Comparison of ENCODE assay signal across 8 cellular contexts in genomic region chr7:21352540-21353387, GRCh38.
A peak's percentile ranks its signal among the peaks of the same experiment; 100 is the strongest.
DNase-seq lines count a peak whose midpoint lies in the region; ATAC-seq and TF ChIP-seq lines count a peak whose summit lies in the region.

No MANE protein-coding gene starts in this region.

- no peak overlapping the region for H3K27ac ChIP-seq in testis

- no peak for TF ChIP-seq POLR2A in testis (IDR thresholded peaks at IDR 0.05)

- peak; percentile 6 for DNase-seq in stimulated activated CD4-positive, alpha-beta T cell treated with anti-CD3 and anti-CD28 coated beads, Interleukin-2, amount 100 ng/mL, for 4 hours (ENCODE audit: low read depth)
- no peak for DNase-seq in stimulated activated CD4-positive, alpha-beta T cell treated with anti-CD3 and anti-CD28 coated beads, Interleukin-4, amount 100 ng/mL, for 24 hours
- DNase-seq in putamen (ENCODE audit: low spot score), result peak; percentile 9
- DNase-seq in testis, result no peak
- no peak for DNase-seq in NCI-H226
- DNase-seq in foreskin fibroblast, result no peak

- TF ChIP-seq CTCF in testis (IDR thresholded peaks at IDR 0.05) (no peak), foreskin fibroblast (IDR thresholded peaks at IDR 0.05; ENCODE audit: low read depth, low read length) (no peak)

- intact Hi-C loops in testis (cut with DNase I; ENCODE audit: low total_unique reads), result no loop called here

- no peaks in the 10 kb centered on the region for H3K36me3 ChIP-seq in testis (ENCODE audit: low read depth, missing control alignments)

- H3K27me3 ChIP-seq in testis, result no peaks in the 10 kb centered on the region

- H3K4me3 ChIP-seq in testis (no peak overlapping the region), foreskin fibroblast (ENCODE audit: low read depth in 1 of 2, low read length in 2 of 2) (no peak overlapping the region)

- ATAC-seq in HG03066 (IDR thresholded peaks at IDR 0.05; ENCODE audit: low read depth, unreplicated experiment) (peak; percentile 81), SK-N-SH treated with all-trans-retinoic acid at 6 μM for 48 hours (peak; percentile 60)

- no peaks in the 10 kb centered on the region for H3K4me1 ChIP-seq in testis

- H3K9me3 ChIP-seq in testis, result no peaks in the 10 kb centered on the region

- WGBS in testis, 2 donors, result 71 to 72% methylated on average over 4 of the region's 4 CpGs

TF ChIP-seq in SK-N-SH treated with all-trans-retinoic acid at 6 μM for 48 hours, 23 proteins besides CTCF, POLR2A, EP300 and RAD21:
- no peak for TF ChIP-seq POU6F1 (CRISPR knock-in tag; IDR thresholded peaks at IDR 0.05; ENCODE audit: borderline replicate concordance, low read depth)
- no peak for TF ChIP-seq ZFP30 (CRISPR knock-in tag; IDR thresholded peaks at IDR 0.05)
- TF ChIP-seq TOX (CRISPR knock-in tag; IDR thresholded peaks at IDR 0.05; ENCODE audit: borderline replicate concordance), result no peak
- no peak for TF ChIP-seq GLIS3 (CRISPR knock-in tag; IDR thresholded peaks at IDR 0.05)
- no peak for TF ChIP-seq PPARA (CRISPR knock-in tag; IDR thresholded peaks at IDR 0.05; ENCODE audit: borderline replicate concordance)
- no peak for TF ChIP-seq ESRRG (CRISPR knock-in tag; IDR thresholded peaks at IDR 0.05)
- TF ChIP-seq, protein P1, sequence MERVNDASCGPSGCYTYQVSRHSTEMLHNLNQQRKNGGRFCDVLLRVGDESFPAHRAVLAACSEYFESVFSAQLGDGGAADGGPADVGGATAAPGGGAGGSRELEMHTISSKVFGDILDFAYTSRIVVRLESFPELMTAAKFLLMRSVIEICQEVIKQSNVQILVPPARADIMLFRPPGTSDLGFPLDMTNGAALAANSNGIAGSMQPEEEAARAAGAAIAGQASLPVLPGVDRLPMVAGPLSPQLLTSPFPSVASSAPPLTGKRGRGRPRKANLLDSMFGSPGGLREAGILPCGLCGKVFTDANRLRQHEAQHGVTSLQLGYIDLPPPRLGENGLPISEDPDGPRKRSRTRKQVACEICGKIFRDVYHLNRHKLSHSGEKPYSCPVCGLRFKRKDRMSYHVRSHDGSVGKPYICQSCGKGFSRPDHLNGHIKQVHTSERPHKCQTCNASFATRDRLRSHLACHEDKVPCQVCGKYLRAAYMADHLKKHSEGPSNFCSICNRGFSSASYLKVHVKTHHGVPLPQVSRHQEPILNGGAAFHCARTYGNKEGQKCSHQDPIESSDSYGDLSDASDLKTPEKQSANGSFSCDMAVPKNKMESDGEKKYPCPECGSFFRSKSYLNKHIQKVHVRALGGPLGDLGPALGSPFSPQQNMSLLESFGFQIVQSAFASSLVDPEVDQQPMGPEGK (CRISPR knock-in tag; IDR thresholded peaks at IDR 0.05; ENCODE audit: borderline replicate concordance), result no peak
- TF ChIP-seq OSR1 (CRISPR knock-in tag; IDR thresholded peaks at IDR 0.05), result no peak
- TF ChIP-seq TCF4 (CRISPR knock-in tag; IDR thresholded peaks at IDR 0.05; ENCODE audit: borderline replicate concordance), result no peak
- no peak for TF ChIP-seq ZNF8 (CRISPR knock-in tag; IDR thresholded peaks at IDR 0.05)
- TF ChIP-seq ISL1 (CRISPR knock-in tag; IDR thresholded peaks at IDR 0.05), result no peak
- TF ChIP-seq ZFP3 (CRISPR knock-in tag; IDR thresholded peaks at IDR 0.05), result no peak
- TF ChIP-seq ARNTL (CRISPR knock-in tag; IDR thresholded peaks at IDR 0.05; ENCODE audit: borderline replicate concordance, low read depth), result no peak
- TF ChIP-seq, protein P2, sequence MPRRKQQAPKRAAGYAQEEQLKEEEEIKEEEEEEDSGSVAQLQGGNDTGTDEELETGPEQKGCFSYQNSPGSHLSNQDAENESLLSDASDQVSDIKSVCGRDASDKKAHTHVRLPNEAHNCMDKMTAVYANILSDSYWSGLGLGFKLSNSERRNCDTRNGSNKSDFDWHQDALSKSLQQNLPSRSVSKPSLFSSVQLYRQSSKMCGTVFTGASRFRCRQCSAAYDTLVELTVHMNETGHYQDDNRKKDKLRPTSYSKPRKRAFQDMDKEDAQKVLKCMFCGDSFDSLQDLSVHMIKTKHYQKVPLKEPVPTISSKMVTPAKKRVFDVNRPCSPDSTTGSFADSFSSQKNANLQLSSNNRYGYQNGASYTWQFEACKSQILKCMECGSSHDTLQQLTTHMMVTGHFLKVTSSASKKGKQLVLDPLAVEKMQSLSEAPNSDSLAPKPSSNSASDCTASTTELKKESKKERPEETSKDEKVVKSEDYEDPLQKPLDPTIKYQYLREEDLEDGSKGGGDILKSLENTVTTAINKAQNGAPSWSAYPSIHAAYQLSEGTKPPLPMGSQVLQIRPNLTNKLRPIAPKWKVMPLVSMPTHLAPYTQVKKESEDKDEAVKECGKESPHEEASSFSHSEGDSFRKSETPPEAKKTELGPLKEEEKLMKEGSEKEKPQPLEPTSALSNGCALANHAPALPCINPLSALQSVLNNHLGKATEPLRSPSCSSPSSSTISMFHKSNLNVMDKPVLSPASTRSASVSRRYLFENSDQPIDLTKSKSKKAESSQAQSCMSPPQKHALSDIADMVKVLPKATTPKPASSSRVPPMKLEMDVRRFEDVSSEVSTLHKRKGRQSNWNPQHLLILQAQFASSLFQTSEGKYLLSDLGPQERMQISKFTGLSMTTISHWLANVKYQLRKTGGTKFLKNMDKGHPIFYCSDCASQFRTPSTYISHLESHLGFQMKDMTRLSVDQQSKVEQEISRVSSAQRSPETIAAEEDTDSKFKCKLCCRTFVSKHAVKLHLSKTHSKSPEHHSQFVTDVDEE (CRISPR knock-in tag; IDR thresholded peaks at IDR 0.05), result no peak
- TF ChIP-seq, protein P3, sequence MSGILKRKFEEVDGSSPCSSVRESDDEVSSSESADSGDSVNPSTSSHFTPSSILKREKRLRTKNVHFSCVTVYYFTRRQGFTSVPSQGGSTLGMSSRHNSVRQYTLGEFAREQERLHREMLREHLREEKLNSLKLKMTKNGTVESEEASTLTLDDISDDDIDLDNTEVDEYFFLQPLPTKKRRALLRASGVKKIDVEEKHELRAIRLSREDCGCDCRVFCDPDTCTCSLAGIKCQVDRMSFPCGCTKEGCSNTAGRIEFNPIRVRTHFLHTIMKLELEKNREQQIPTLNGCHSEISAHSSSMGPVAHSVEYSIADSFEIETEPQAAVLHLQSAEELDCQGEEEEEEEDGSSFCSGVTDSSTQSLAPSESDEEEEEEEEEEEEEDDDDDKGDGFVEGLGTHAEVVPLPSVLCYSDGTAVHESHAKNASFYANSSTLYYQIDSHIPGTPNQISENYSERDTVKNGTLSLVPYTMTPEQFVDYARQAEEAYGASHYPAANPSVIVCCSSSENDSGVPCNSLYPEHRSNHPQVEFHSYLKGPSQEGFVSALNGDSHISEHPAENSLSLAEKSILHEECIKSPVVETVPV (CRISPR knock-in tag; IDR thresholded peaks at IDR 0.05), result no peak
- no peak for TF ChIP-seq BACH2 (CRISPR knock-in tag; IDR thresholded peaks at IDR 0.05; ENCODE audit: borderline replicate concordance)
- no peak for TF ChIP-seq CREB5 (CRISPR knock-in tag; IDR thresholded peaks at IDR 0.05; ENCODE audit: low read depth)
- no peak for TF ChIP-seq ZC3H10 (CRISPR knock-in tag; IDR thresholded peaks at IDR 0.05)
- TF ChIP-seq ZNF565 (CRISPR knock-in tag; conservative IDR thresholded peaks at IDR 0.05; ENCODE audit: low read depth), result no peak
- TF ChIP-seq ZNF70 (CRISPR knock-in tag; IDR thresholded peaks at IDR 0.05), result no peak
TF ChIP-seq in SK-N-SH treated with all-trans-retinoic acid at 6 μM for 48 hours: peak in this region for 0.

Comparison
In these comparisons a context has a peak if more than half of its experiments do, and no peak if none do; other contexts are left out.
1. DNase-seq: peak in stimulated activated CD4-positive, alpha-beta T cell treated with anti-CD3 and anti-CD28 coated beads, Interleukin-2, amount 100 ng/mL, for 4 hours (single experiment) and putamen (single experiment); none in stimulated activated CD4-positive, alpha-beta T cell treated with anti-CD3 and anti-CD28 coated beads, Interleukin-4, amount 100 ng/mL, for 24 hours (single experiment), testis (single experiment), NCI-H226 (single experiment) and foreskin fibroblast (0 of 2).